Comparison of ENCODE assay signal across 11 cellular contexts in the genomic region with DNA sequence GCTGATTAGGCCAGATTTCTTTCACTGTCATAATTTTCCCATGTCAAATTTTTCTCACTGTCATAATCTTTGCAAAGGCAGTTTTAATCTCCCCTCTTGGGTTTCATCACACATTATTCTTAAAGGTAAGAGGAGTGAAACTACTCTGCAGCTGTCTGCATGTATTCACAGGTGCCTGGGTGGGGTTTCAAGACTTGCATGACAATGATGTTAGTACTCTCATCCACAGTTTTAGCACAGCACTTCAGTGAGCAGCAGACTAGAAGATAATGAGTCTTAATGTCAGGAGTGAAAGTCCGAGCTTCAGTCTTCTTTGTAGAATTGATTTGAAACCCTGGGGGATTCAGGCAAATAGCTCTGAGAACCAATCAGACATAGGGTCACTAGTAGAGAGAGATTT.
DNase-seq lines count a peak whose midpoint lies in the region; ATAC-seq and FAIRE-seq lines count a peak whose summit lies in the region.
"Had no signal": no experiment of that assay in that cellular context is flagged by ENCODE, and none has a peak within 500 bp of the region (broad histone marks: within the 10 kb centered on the region; RNA-seq: fewer than 3 reads in every experiment).

No MANE protein-coding gene starts in this region.

- H3K36me3 Mint-ChIP-seq in stimulated activated naive B cell treated with anti-CD40 and anti-IgM and Interleukin-4, amounts not matched to agents 10 μg/mL and 1 μg/mL and 100 μg/mL, for 72 hours = peaks cover 3 to 8% of the 10 kb centered on the region in 2 donors

- H3K27ac Mint-ChIP-seq in stimulated activated naive B cell treated with anti-CD40 and anti-IgM and Interleukin-4, amounts not matched to agents 10 μg/mL and 1 μg/mL and 100 μg/mL, for 72 hours = no peak overlapping the region

- ATAC-seq in GM19025 (IDR thresholded peaks at IDR 0.05; ENCODE audit: low read depth, unreplicated experiment) = peak; percentile 71
- ATAC-seq in GM21786 (IDR thresholded peaks at IDR 0.05; ENCODE audit: unreplicated experiment) = peak; percentile 82
- ATAC-seq in HG03342 (IDR thresholded peaks at IDR 0.05; ENCODE audit: unreplicated experiment) = peak; percentile 62
- no peak for ATAC-seq in stimulated activated naive B cell treated with anti-CD40 and anti-IgM and Interleukin-4, amounts not matched to agents 10 μg/mL and 1 μg/mL and 100 μg/mL, for 72 hours (replicated peaks)
- ATAC-seq in Right ventricle myocardium inferior = no peak
- ATAC-seq: heart right ventricle had no signal

- intact Hi-C loops in Right ventricle myocardium inferior (cut with DNase I) = no loop called here

- peaks cover 3 to 5% of the 10 kb centered on the region in 2 donors for H3K27me3 Mint-ChIP-seq in stimulated activated naive B cell treated with anti-CD40 and anti-IgM and Interleukin-4, amounts not matched to agents 10 μg/mL and 1 μg/mL and 100 μg/mL, for 72 hours

- FAIRE-seq in urothelium cell line (lab: Jason Lieb, UNC) = no peak

- H3K4me1 Mint-ChIP-seq in stimulated activated naive B cell treated with anti-CD40 and anti-IgM and Interleukin-4, amounts not matched to agents 10 μg/mL and 1 μg/mL and 100 μg/mL, for 72 hours = no peaks in the 10 kb centered on the region

- H3K9me3 Mint-ChIP-seq in stimulated activated naive B cell treated with anti-CD40 and anti-IgM and Interleukin-4, amounts not matched to agents 10 μg/mL and 1 μg/mL and 100 μg/mL, for 72 hours = peaks cover 12 to 18% of the 10 kb centered on the region in 2 donors

- no peak overlapping the region for H3K4me3 Mint-ChIP-seq in stimulated activated naive B cell treated with anti-CD40 and anti-IgM and Interleukin-4, amounts not matched to agents 10 μg/mL and 1 μg/mL and 100 μg/mL, for 72 hours

- DNase-seq in epithelial cell of prostate (ENCODE audit: low read depth, low spot score) (no peak), urothelium cell line (ENCODE audit: low spot score) (no peak), amygdala (lab: John Stamatoyannopoulos, UW) (no peak), Right ventricle myocardium inferior (ENCODE audit: missing footprints) (no peak)
- DNase-seq in stimulated activated naive B cell treated with anti-CD40 and anti-IgM and Interleukin-4, amounts not matched to agents 10 μg/mL and 1 μg/mL and 100 μg/mL, for 72 hours = no peak
- DNase-seq: effector CD4-positive, alpha-beta T cell; heart right ventricle; substantia nigra had no signal

- H3K27ac ChIP-seq in epithelial cell of prostate = peak overlapping the region; percentile 77
- H3K27ac ChIP-seq: heart right ventricle had no signal

Comparison
In these comparisons a context has a peak if more than half of its experiments do, and no peak if none do; other contexts are left out.
1. ATAC-seq: peak in GM19025 (single experiment), GM21786 (single experiment) and HG03342 (single experiment); none in stimulated activated naive B cell treated with anti-CD40 and anti-IgM and Interleukin-4, amounts not matched to agents 10 μg/mL and 1 μg/mL and 100 μg/mL, for 72 hours (0 of 2) and Right ventricle myocardium inferior (single experiment).